24 cellular contexts compared by ENCODE assay signal in the genomic region with DNA sequence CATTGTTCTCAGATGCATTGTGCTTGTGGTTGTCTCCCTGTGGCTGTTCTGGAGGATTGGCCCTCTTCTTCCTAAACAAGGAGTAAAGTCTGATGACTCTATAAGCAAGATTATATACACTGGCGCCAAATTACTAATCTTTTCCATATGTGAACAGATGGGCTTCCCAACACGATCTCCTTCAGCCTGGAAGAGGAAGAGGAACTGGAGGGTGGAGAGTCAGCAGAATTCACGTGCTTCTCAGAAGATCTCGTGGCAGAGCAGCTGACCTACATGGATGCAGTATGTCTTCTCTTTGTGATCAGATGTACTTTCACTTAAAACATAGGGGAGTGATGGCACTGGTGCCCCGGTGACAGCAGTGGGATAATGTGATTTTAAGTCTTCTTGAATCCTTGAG.
DNase-seq lines count a peak whose midpoint lies in the region; ATAC-seq and TF ChIP-seq lines count a peak whose summit lies in the region.
"Had no signal": no experiment of that assay in that cellular context is flagged by ENCODE, and none has a peak within 500 bp of the region (broad histone marks: within the 10 kb centered on the region; RNA-seq: fewer than 3 reads in every experiment).

No MANE protein-coding gene starts in this region.

- peaks cover 5% of the 10 kb centered on the region for H3K9me3 Mint-ChIP-seq in type B pancreatic cell
- H3K9me3 Mint-ChIP-seq: activated naive CD4-positive, alpha-beta T cell treated with anti-CD3 and anti-CD28 coated beads, Interleukin-2, amount 50 U/mL, for 24 hours; CD8-positive, alpha-beta T cell; endodermal cell; memory B cell; natural killer cell treated with Interleukin-12 subunit alpha and Interleukin-12 subunit beta and Interleukin-15 and Interleukin-18, amount 100 ng/mL, for 72 hours had no signal

- H3K4me3 Mint-ChIP-seq in type B pancreatic cell, result no peak overlapping the region
- H3K4me3 Mint-ChIP-seq: activated naive CD4-positive, alpha-beta T cell treated with anti-CD3 and anti-CD28 coated beads, Interleukin-2, amount 50 U/mL, for 24 hours; CD8-positive, alpha-beta T cell; endodermal cell; memory B cell; natural killer cell treated with Interleukin-12 subunit alpha and Interleukin-12 subunit beta and Interleukin-15 and Interleukin-18, amount 100 ng/mL, for 72 hours had no signal

- no peak overlapping the region for H3K27ac ChIP-seq in right atrium auricular region
- H3K27ac ChIP-seq in SK-N-MC, result peak overlapping the region; percentile 93
- peak overlapping the region; percentile 74 to 79 for H3K27ac ChIP-seq in left lung

- no peaks in the 10 kb centered on the region for H3K27me3 Mint-ChIP-seq in type B pancreatic cell
- H3K27me3 Mint-ChIP-seq: activated naive CD4-positive, alpha-beta T cell treated with anti-CD3 and anti-CD28 coated beads, Interleukin-2, amount 50 U/mL, for 24 hours had no signal

- no peak for DNase-seq in Right ventricle myocardium superior
- no peak for DNase-seq in right atrium auricular region (ENCODE audit: low spot score)
- no peak for DNase-seq in SK-N-MC (ENCODE audit: low read depth, low spot score)
- DNase-seq in left lung, result peak in 1 of 2 donors; percentile 56
- no peak for DNase-seq in type B pancreatic cell (ENCODE audit: extremely low spot score, unreplicated experiment)
- no peak for DNase-seq in foreskin fibroblast
- DNase-seq in cerebellum (ENCODE audit: low spot score), result no peak
- no peak for DNase-seq in AG08395 (ENCODE audit: low spot score)
- DNase-seq: ACHN; activated CD4-positive, CD25-positive, alpha-beta regulatory T cell treated with anti-CD3 and anti-CD28 coated beads, Interleukin-2, amount 50 U/mL, for 72 hours; CD8-positive, alpha-beta T cell; endodermal cell; Kasumi-1; NCI-H1105; NCI-H2107; NCI-H526; SIG-M5; stimulated activated CD4-positive, alpha-beta T cell treated with anti-CD3 and anti-CD28 coated beads, Interleukin-4, amount 100 ng/mL, for 24 hours had no signal

- H3K9ac ChIP-seq in SK-N-MC (ENCODE audit: insufficient read length), result peak overlapping the region; percentile 2

- H3K27me3 ChIP-seq in right atrium auricular region, result no peaks in the 10 kb centered on the region
- no peaks in the 10 kb centered on the region for H3K27me3 ChIP-seq in left lung
- H3K27me3 ChIP-seq: ascending aorta, heart left ventricle had no signal

- intact Hi-C loops in Right ventricle myocardium superior (cut with DNase I), result loop anchor here (10.0 kb wide), 1 partner anchor 69 kb away; no protein-coding TSS in a partner anchor
- intact Hi-C loops in left lung (cut with DNase I), result no loop called here

- peaks cover 0 to 45% of the 10 kb centered on the region in 2 donors for H3K4me1 ChIP-seq in right atrium auricular region
- peaks cover 26 to 92% of the 10 kb centered on the region in 2 donors for H3K4me1 ChIP-seq in left lung

- H3K4me1 Mint-ChIP-seq in type B pancreatic cell (ENCODE audit: unreplicated experiment), result peaks cover 53% of the 10 kb centered on the region
- H3K4me1 Mint-ChIP-seq: memory B cell had no signal

- no peak for TF ChIP-seq CTCF in right atrium auricular region (IDR thresholded peaks at IDR 0.05)
- TF ChIP-seq CTCF in left lung (IDR thresholded peaks at IDR 0.05), result no peak
- no peak for TF ChIP-seq CTCF in type B pancreatic cell (conservative IDR thresholded peaks at IDR 0.05)
- no peak for TF ChIP-seq CTCF in foreskin fibroblast (IDR thresholded peaks at IDR 0.05; ENCODE audit: low read depth, low read length)

- peak overlapping the region; percentile 96 for H3K27ac Mint-ChIP-seq in type B pancreatic cell
- H3K27ac Mint-ChIP-seq: CD8-positive, alpha-beta T cell; endodermal cell; memory B cell; natural killer cell treated with Interleukin-12 subunit alpha and Interleukin-12 subunit beta and Interleukin-15 and Interleukin-18, amount 100 ng/mL, for 72 hours had no signal

- H3K36me3 Mint-ChIP-seq in type B pancreatic cell, result peaks cover 48% of the 10 kb centered on the region
- H3K36me3 Mint-ChIP-seq: memory B cell had no signal

- H3K4me3 ChIP-seq in right atrium auricular region, result no peak overlapping the region
- H3K4me3 ChIP-seq in SK-N-MC, result 0 out of 2 replicates have a peak overlapping the region, but pooled peaks have one; percentile 17
- H3K4me3 ChIP-seq in left lung, result no peak overlapping the region
- H3K4me3 ChIP-seq in foreskin fibroblast (ENCODE audit: low read depth in 1 of 2, low read length in 2 of 2), result no peak overlapping the region
- H3K4me3 ChIP-seq: ascending aorta, heart left ventricle, smooth muscle cell had no signal

- H3K9me3 ChIP-seq in right atrium auricular region, result no peaks in the 10 kb centered on the region
- H3K9me3 ChIP-seq in SK-N-MC (ENCODE audit: low read depth, low read length), result no peaks in the 10 kb centered on the region
- H3K9me3 ChIP-seq in left lung, result no peaks in the 10 kb centered on the region
- H3K9me3 ChIP-seq: ascending aorta, heart left ventricle had no signal

- peak; percentile 45 for ATAC-seq in Right ventricle myocardium superior (ENCODE audit: poor library complexity)
- ATAC-seq in left lung, result peak; percentile 20
- ATAC-seq: CD8-positive, alpha-beta T cell; natural killer cell treated with Interleukin-12 subunit alpha and Interleukin-12 subunit beta and Interleukin-15 and Interleukin-18, amount 100 ng/mL, for 72 hours had no signal

- peaks cover 17% of the 10 kb centered on the region for H3K36me3 ChIP-seq in right atrium auricular region
- H3K36me3 ChIP-seq in SK-N-MC (ENCODE audit: insufficient read depth, low read length), result peaks cover 40% of the 10 kb centered on the region
- H3K36me3 ChIP-seq in left lung, result peaks cover 0 to 40% of the 10 kb centered on the region in 2 donors

Comparison
In these comparisons a context has a peak if more than half of its experiments do, and no peak if none do; other contexts are left out.
1. H3K27ac ChIP-seq: peak in SK-N-MC (single experiment) and left lung (2 of 2); none in right atrium auricular region (0 of 2).